ENCODE assay signal across 4 cellular contexts in the genomic region with DNA sequence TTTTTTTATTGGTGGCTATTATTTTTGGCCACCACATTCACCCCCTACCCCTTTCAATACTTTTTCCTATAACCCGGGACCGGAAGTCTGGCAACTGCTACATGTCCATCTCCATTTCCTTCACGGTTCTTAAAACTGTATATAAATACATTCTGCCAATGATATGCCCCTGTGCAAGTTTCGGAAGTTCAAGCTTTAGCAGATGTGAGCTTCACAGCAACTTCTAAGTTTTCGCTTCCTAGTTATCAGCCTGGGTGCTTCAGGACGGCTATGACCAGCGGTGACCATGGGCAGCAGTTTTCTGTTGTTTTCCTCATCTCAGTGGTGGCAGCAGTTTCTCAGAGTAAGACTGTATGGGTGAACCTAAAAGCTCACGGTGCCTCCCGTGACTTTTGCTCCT.
"Had no signal": no experiment of that assay in that cellular context is flagged by ENCODE, and none has a peak within 500 bp of the region (broad histone marks: within the 10 kb centered on the region; RNA-seq: fewer than 3 reads in every experiment).

No MANE protein-coding gene starts in this region.

- H3K4me2 ChIP-seq: GM23338 had no signal

- ATAC-seq: GM23338 had no signal

- H2AFZ ChIP-seq: GM23338 had no signal

- H3K4me3 ChIP-seq: GM23338 had no signal

- H3K4me3 Mint-ChIP-seq: GM23338, H9 had no signal

- H3K27ac Mint-ChIP-seq: GM23338, H9 had no signal

- H3K9me3 Mint-ChIP-seq: GM23338, H9 had no signal

- H3K4me1 Mint-ChIP-seq: GM23338 had no signal

- DNase-seq: H9, HCEC 1CT, IMR-90 had no signal
